23 cellular contexts compared by ENCODE assay signal in genomic region chr1:165109013-165109412, GRCh38.
A peak's percentile ranks its signal among the peaks of the same experiment; 100 is the strongest.
DNase-seq lines count a peak whose midpoint lies in the region; ATAC-seq lines count a peak whose summit lies in the region.
"Had no signal": no experiment of that assay in that cellular context is flagged by ENCODE, and none has a peak within 500 bp of the region (broad histone marks: within the 10 kb centered on the region; RNA-seq: fewer than 3 reads in every experiment).

No MANE protein-coding gene starts in this region.

- no peak overlapping the region for H3K27ac Mint-ChIP-seq in activated T-cell treated with anti-CD3 and anti-CD28 coated beads, Interleukin-2, amount 50 U/mL, for 72 hours
- H3K27ac Mint-ChIP-seq: CD8-positive, alpha-beta T cell; naive thymus-derived CD4-positive, alpha-beta T cell had no signal

- intact Hi-C loops in left colon (cut with DNase I, micrococcal nuclease): no loop called here

- peaks cover 2 to 15% of the 10 kb centered on the region in 2 donors for H3K9me3 Mint-ChIP-seq in activated T-cell treated with anti-CD3 and anti-CD28 coated beads, Interleukin-2, amount 50 U/mL, for 72 hours

- peak; percentile 53 for ATAC-seq in left colon
- no peak for ATAC-seq in activated T-cell treated with anti-CD3 and anti-CD28 coated beads, Interleukin-2, amount 50 U/mL, for 72 hours (replicated peaks in 1 of 2)
- ATAC-seq: activated T-cell treated with anti-CD3 and anti-CD28 coated beads, Interleukin-2, amount 50 U/mL, for 4 hours; CD8-positive, alpha-beta T cell; naive thymus-derived CD4-positive, alpha-beta T cell; stimulated activated naive CD8-positive, alpha-beta T cell treated with anti-CD3 and anti-CD28 coated beads, Interleukin-15, Interleukin-2, amounts not matched to agents 100 U/mL and 50 U/mL, for 24 hours had no signal

- H3K4me1 Mint-ChIP-seq in activated T-cell treated with anti-CD3 and anti-CD28 coated beads, Interleukin-2, amount 50 U/mL, for 72 hours (ENCODE audit: low read depth): no peaks in the 10 kb centered on the region
- H3K4me1 Mint-ChIP-seq: naive thymus-derived CD4-positive, alpha-beta T cell had no signal

- no peaks in the 10 kb centered on the region for H3K27me3 Mint-ChIP-seq in activated T-cell treated with anti-CD3 and anti-CD28 coated beads, Interleukin-2, amount 50 U/mL, for 72 hours (ENCODE audit: low read depth)

- no peaks in the 10 kb centered on the region for H3K36me3 Mint-ChIP-seq in activated T-cell treated with anti-CD3 and anti-CD28 coated beads, Interleukin-2, amount 50 U/mL, for 72 hours (ENCODE audit: insufficient read depth in 2 of 2)
- H3K36me3 Mint-ChIP-seq: CD8-positive, alpha-beta T cell; naive thymus-derived CD4-positive, alpha-beta T cell had no signal

- no peak overlapping the region for H3K4me3 Mint-ChIP-seq in activated T-cell treated with anti-CD3 and anti-CD28 coated beads, Interleukin-2, amount 50 U/mL, for 72 hours
- H3K4me3 Mint-ChIP-seq: activated T-cell treated with anti-CD3 and anti-CD28 coated beads, Interleukin-2, amount 50 U/mL, for 4 hours; CD8-positive, alpha-beta T cell; naive thymus-derived CD4-positive, alpha-beta T cell had no signal

- DNase-seq in NCI-H1436 (lab: John Stamatoyannopoulos, UW) (peak; percentile 15), NCI-H1436 treated with DMSO at 0.1 percent for 48 hours (lab: John Stamatoyannopoulos, UW) (no peak), NCI-H1417 treated with DMSO at 0.1 percent for 48 hours (lab: John Stamatoyannopoulos, UW) (peak; percentile 62), NCI-H69 (lab: John Stamatoyannopoulos, UW) (peak; percentile 93), left colon (peak in 1 of 2 donors; percentile 46), NOMO-1 treated with DMSO at 0.1 percent for 48 hours (lab: John Stamatoyannopoulos, UW; ENCODE audit: unreplicated experiment) (no peak), iPS-NIHi11 (ENCODE audit: low spot score) (no peak)
- no peak for DNase-seq in activated T-cell treated with anti-CD3 and anti-CD28 coated beads, Interleukin-2, amount 50 U/mL, for 72 hours
- DNase-seq: 8988T; activated CD4-positive, alpha-beta T cell treated with anti-CD3 and anti-CD28 coated beads for 1 hour; activated naive CD4-positive, alpha-beta T cell treated with Interleukin-2 at 50 U/mL for 16 hours; activated T-cell treated with anti-CD3 and anti-CD28 coated beads, Interleukin-2, amount 50 U/mL, for 4 hours; AML-193; amniotic stem cell; CD8-positive, alpha-beta T cell; GM23248; Karpas-422; naive thymus-derived CD4-positive, alpha-beta T cell; NCI-H446 treated with DMSO at 0.1 percent for 48 hours; Right ventricle myocardium superior; stimulated activated CD4-positive, alpha-beta T cell treated with anti-CD3 and anti-CD28 coated beads, Interleukin-4, amount 100 ng/mL, for 1 hour; stimulated activated naive CD8-positive, alpha-beta T cell treated with anti-CD3 and anti-CD28 coated beads, Interleukin-15, Interleukin-2, amounts not matched to agents 100 U/mL and 50 U/mL, for 24 hours; thyroid gland had no signal

Comparison
In these comparisons a context has a peak if more than half of its experiments do, and no peak if none do; other contexts are left out.
1. DNase-seq: peak in NCI-H1436 (single experiment), NCI-H1417 treated with DMSO at 0.1 percent for 48 hours (single experiment) and NCI-H69 (single experiment); none in NCI-H1436 treated with DMSO at 0.1 percent for 48 hours (single experiment), activated T-cell treated with anti-CD3 and anti-CD28 coated beads, Interleukin-2, amount 50 U/mL, for 72 hours (0 of 2), NOMO-1 treated with DMSO at 0.1 percent for 48 hours (single experiment) and iPS-NIHi11 (single experiment).